2 cellular contexts compared by ENCODE assay signal in genomic region chr15:73962409-73962808, GRCh38.
A peak's percentile ranks its signal among the peaks of the same experiment; 100 is the strongest.
TF ChIP-seq lines count a peak whose summit lies in the region.

No MANE protein-coding gene starts in this region.

TF ChIP-seq in SK-N-SH, 30 proteins besides CTCF, POLR2A, EP300 and RAD21:
- no peak for TF ChIP-seq MEF2A (IDR thresholded peaks at IDR 0.05; ENCODE audit: borderline replicate concordance, low read depth)
- TF ChIP-seq TCF12 (IDR thresholded peaks at IDR 0.05): peak; percentile 9; the same call in 1 of the 2 replicates
TF ChIP-seq in SK-N-SH: peak in this region for 1.

TF ChIP-seq in SK-N-SH treated with all-trans-retinoic acid at 6 μM for 48 hours, 23 proteins besides CTCF, POLR2A, EP300 and RAD21:
- TF ChIP-seq CSDC2 (CRISPR knock-in tag; IDR thresholded peaks at IDR 0.05) (no peak), CREB5 (CRISPR knock-in tag; IDR thresholded peaks at IDR 0.05; ENCODE audit: low read depth) (no peak), TSHZ2 (CRISPR knock-in tag; IDR thresholded peaks at IDR 0.05) (no peak), ARNTL (CRISPR knock-in tag; IDR thresholded peaks at IDR 0.05; ENCODE audit: borderline replicate concordance, low read depth) (no peak), TOX (CRISPR knock-in tag; IDR thresholded peaks at IDR 0.05; ENCODE audit: borderline replicate concordance) (no peak), PATZ1 (CRISPR knock-in tag; IDR thresholded peaks at IDR 0.05; ENCODE audit: borderline replicate concordance) (no peak), ZFP30 (CRISPR knock-in tag; IDR thresholded peaks at IDR 0.05) (no peak), OSR1 (CRISPR knock-in tag; IDR thresholded peaks at IDR 0.05) (no peak), ZNF70 (CRISPR knock-in tag; IDR thresholded peaks at IDR 0.05) (no peak), ZNF565 (CRISPR knock-in tag; conservative IDR thresholded peaks at IDR 0.05; ENCODE audit: low read depth) (no peak), CSRNP3 (CRISPR knock-in tag; IDR thresholded peaks at IDR 0.05) (no peak), ISL1 (CRISPR knock-in tag; IDR thresholded peaks at IDR 0.05) (no peak), PPARA (CRISPR knock-in tag; IDR thresholded peaks at IDR 0.05; ENCODE audit: borderline replicate concordance) (no peak), TCF4 (CRISPR knock-in tag; IDR thresholded peaks at IDR 0.05; ENCODE audit: borderline replicate concordance) (no peak), ZFP3 (CRISPR knock-in tag; IDR thresholded peaks at IDR 0.05) (no peak), GLIS3 (CRISPR knock-in tag; IDR thresholded peaks at IDR 0.05) (no peak), ZC3H10 (CRISPR knock-in tag; IDR thresholded peaks at IDR 0.05) (no peak), BACH2 (CRISPR knock-in tag; IDR thresholded peaks at IDR 0.05; ENCODE audit: borderline replicate concordance) (no peak), RARB (CRISPR knock-in tag; IDR thresholded peaks at IDR 0.05) (no peak)
TF ChIP-seq in SK-N-SH treated with all-trans-retinoic acid at 6 μM for 48 hours: peak in this region for 0.
